ENCODE assay signal across 24 cellular contexts in genomic region chr11:115711021-115711420, GRCh38.
DNase-seq lines count a peak whose midpoint lies in the region; FAIRE-seq and TF ChIP-seq lines count a peak whose summit lies in the region.
"Had no signal": no experiment of that assay in that cellular context is flagged by ENCODE, and none has a peak within 500 bp of the region (broad histone marks: within the 10 kb centered on the region; RNA-seq: fewer than 3 reads in every experiment).

No MANE protein-coding gene starts in this region.

- H3K4me1 Mint-ChIP-seq in endodermal cell = peaks cover 1% of the 10 kb centered on the region
- H3K4me1 Mint-ChIP-seq in activated naive CD4-positive, alpha-beta T cell treated with anti-CD3 and anti-CD28 coated beads for 36 hours (ENCODE audit: low read depth) = no peaks in the 10 kb centered on the region

- H3K4me3 ChIP-seq in endodermal cell (ENCODE audit: low read length) (no peak overlapping the region), small intestine (ENCODE audit: low read depth in 1 of 2, low read length in 2 of 2) (no peak overlapping the region)

- intact Hi-C loops in activated naive CD4-positive, alpha-beta T cell treated with anti-CD3 and anti-CD28 coated beads for 36 hours (cut with micrococcal nuclease) = no loop called here

- H3K4me3 Mint-ChIP-seq in endodermal cell = no peak overlapping the region
- no peak overlapping the region for H3K4me3 Mint-ChIP-seq in activated naive CD4-positive, alpha-beta T cell treated with anti-CD3 and anti-CD28 coated beads for 36 hours
- H3K4me3 Mint-ChIP-seq: B cell; CD4-positive, CD25-positive, alpha-beta regulatory T cell had no signal

- no peaks in the 10 kb centered on the region for H3K9me3 ChIP-seq in endodermal cell (ENCODE audit: control insufficient read depth, low read length)
- H3K9me3 ChIP-seq in small intestine (ENCODE audit: control insufficient read depth, low read depth) = no peaks in the 10 kb centered on the region
- H3K9me3 ChIP-seq: Caco-2 had no signal

- no peaks in the 10 kb centered on the region for H3K36me3 ChIP-seq in endodermal cell (ENCODE audit: control insufficient read depth, insufficient read depth, low read length)
- no peaks in the 10 kb centered on the region for H3K36me3 ChIP-seq in small intestine (ENCODE audit: control insufficient read depth in 2 of 2, insufficient read depth in 2 of 2, low read length in 2 of 2)

- no peaks in the 10 kb centered on the region for H3K9me3 Mint-ChIP-seq in endodermal cell
- no peaks in the 10 kb centered on the region for H3K9me3 Mint-ChIP-seq in activated naive CD4-positive, alpha-beta T cell treated with anti-CD3 and anti-CD28 coated beads for 36 hours

- no peak for TF ChIP-seq CTCF in endodermal cell (conservative IDR thresholded peaks at IDR 0.05)

- DNase-seq in DMS79 treated with DMSO at 0.1 percent for 48 hours (lab: John Stamatoyannopoulos, UW) (peak; percentile 67), NCI-H2171 treated with DMSO at 0.1 percent for 48 hours (lab: John Stamatoyannopoulos, UW) (peak; percentile 69), endodermal cell (peak; percentile 19), small intestine (peak; percentile 21), NCI-H2081 treated with DMSO at 0.1 percent for 48 hours (lab: John Stamatoyannopoulos, UW) (no peak)
- DNase-seq in activated naive CD4-positive, alpha-beta T cell treated with anti-CD3 and anti-CD28 coated beads for 36 hours = no peak
- DNase-seq in stimulated activated CD4-positive, alpha-beta T cell treated with anti-CD3 and anti-CD28 coated beads, Interleukin-12 subunit alpha, Interleukin-12 subunit beta, amount 100 ng/mL, for 4 hours = no peak
- DNase-seq: Caco-2; CD4-positive, CD25-positive, alpha-beta regulatory T cell; DND-41; HCEC 1CT; Kasumi-1; MM.1S; NCI-H2029; NCI-H2227 treated with DMSO at 0.1 percent for 48 hours; NCI-H526 treated with DMSO at 0.1 percent for 48 hours; NK-92 treated with Interleukin-12 subunit alpha and Interleukin-12 subunit beta, amount 100 ng/mL, for 24 hours; PC-3 had no signal

- FAIRE-seq in small intestine (lab: Jason Lieb, UNC) = no peak
- FAIRE-seq: G401.6, HTR-8/SVneo had no signal

- H3K27ac Mint-ChIP-seq in endodermal cell = no peak overlapping the region
- no peak overlapping the region for H3K27ac Mint-ChIP-seq in activated naive CD4-positive, alpha-beta T cell treated with anti-CD3 and anti-CD28 coated beads for 36 hours
- H3K27ac Mint-ChIP-seq: B cell; CD4-positive, CD25-positive, alpha-beta regulatory T cell; IgD-negative memory B cell had no signal

- 94% methylated on average over 14 to 20 of the region's 20 CpGs for WGBS in endodermal cell (ENCODE audit: insufficient coverage in 1 of 2, insufficient read length in 1 of 2), 2 experiments
- 15 to 83% (median 54%) methylated on average over 20 of the region's 20 CpGs for WGBS in small intestine, 3 donors

- H3K27me3 Mint-ChIP-seq in endodermal cell (ENCODE audit: insufficient read depth) = peaks cover 11% of the 10 kb centered on the region
- H3K27me3 Mint-ChIP-seq in activated naive CD4-positive, alpha-beta T cell treated with anti-CD3 and anti-CD28 coated beads for 36 hours (ENCODE audit: low read depth) = peaks cover 3% of the 10 kb centered on the region
- H3K27me3 Mint-ChIP-seq: B cell; CD4-positive, CD25-positive, alpha-beta regulatory T cell had no signal

- CTCF ChIA-PET in activated naive CD4-positive, alpha-beta T cell treated with anti-CD3 and anti-CD28 coated beads for 36 hours (lab: Charles Lee) = no interaction called here

- H3K27ac ChIP-seq in endodermal cell (ENCODE audit: low read depth, low read length) (no peak overlapping the region), small intestine (ENCODE audit: low read depth in 1 of 2, low read length in 1 of 2) (no peak overlapping the region)
- H3K27ac ChIP-seq: HL-60, RWPE1 had no signal

- H3K27me3 ChIP-seq in endodermal cell (ENCODE audit: control insufficient read depth, insufficient read depth, low read length, poor library complexity, severe bottlenecking) = no peaks in the 10 kb centered on the region
- H3K27me3 ChIP-seq in small intestine (ENCODE audit: control insufficient read depth in 2 of 2, insufficient read depth in 2 of 2, low read length in 2 of 2) = no peaks in the 10 kb centered on the region

- no peaks in the 10 kb centered on the region for H3K36me3 Mint-ChIP-seq in endodermal cell (ENCODE audit: low read depth)
- H3K36me3 Mint-ChIP-seq in activated naive CD4-positive, alpha-beta T cell treated with anti-CD3 and anti-CD28 coated beads for 36 hours (ENCODE audit: low read depth) = no peaks in the 10 kb centered on the region
- H3K36me3 Mint-ChIP-seq: CD4-positive, CD25-positive, alpha-beta regulatory T cell; IgD-negative memory B cell had no signal

- H3K4me1 ChIP-seq in endodermal cell (ENCODE audit: control insufficient read depth, insufficient read depth, low read length) (peaks cover 3% of the 10 kb centered on the region), small intestine (ENCODE audit: control insufficient read depth in 2 of 2, insufficient read depth in 1 of 2, low read depth in 1 of 2, low read length in 1 of 2) (no peaks in the 10 kb centered on the region)

- H3K9ac ChIP-seq in endodermal cell (ENCODE audit: extremely low read depth, low read length, poor library complexity, severe bottlenecking) = no peak overlapping the region

Comparison
In these comparisons a context has a peak if more than half of its experiments do, and no peak if none do; other contexts are left out.
1. DNase-seq: peak in DMS79 treated with DMSO at 0.1 percent for 48 hours (single experiment), NCI-H2171 treated with DMSO at 0.1 percent for 48 hours (single experiment), endodermal cell (single experiment) and small intestine (single experiment); none in activated naive CD4-positive, alpha-beta T cell treated with anti-CD3 and anti-CD28 coated beads for 36 hours (single experiment), NCI-H2081 treated with DMSO at 0.1 percent for 48 hours (single experiment) and stimulated activated CD4-positive, alpha-beta T cell treated with anti-CD3 and anti-CD28 coated beads, Interleukin-12 subunit alpha, Interleukin-12 subunit beta, amount 100 ng/mL, for 4 hours (single experiment).